Comparison of ENCODE assay signal across 17 cellular contexts in the genomic region with DNA sequence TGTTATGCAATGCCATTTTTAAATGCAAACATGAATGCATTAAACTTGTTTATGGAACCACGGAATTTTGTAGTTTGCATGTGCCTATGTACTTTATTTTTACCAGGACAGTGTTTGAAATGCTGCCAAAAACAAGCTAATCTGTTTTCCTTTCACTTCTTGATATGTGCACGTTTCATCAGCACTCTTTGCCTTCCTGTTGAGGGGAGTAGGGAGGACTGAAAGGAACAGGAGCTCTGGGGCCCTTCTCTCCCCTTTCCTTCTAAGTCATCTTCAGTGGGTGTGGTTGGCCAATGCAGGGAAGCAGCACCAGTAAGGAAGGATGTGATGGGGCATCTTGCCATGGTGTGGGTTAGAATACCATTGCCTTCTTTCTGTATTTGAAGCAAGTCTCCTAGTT. TPM values are rescaled to one million over a fixed set of nuclear protein-coding genes. Genes with fewer than 3 reads are reported as not detected.
DNase-seq lines count a peak whose midpoint lies in the region; ATAC-seq and TF ChIP-seq lines count a peak whose summit lies in the region.
"Had no signal": no experiment of that assay in that cellular context is flagged by ENCODE, and none has a peak within 500 bp of the region (broad histone marks: within the 10 kb centered on the region; RNA-seq: fewer than 3 reads in every experiment).

No MANE protein-coding gene starts in this region.

- no peak overlapping the region for H3K4me3 Mint-ChIP-seq in glutamatergic neuron (ENCODE audit: unreplicated experiment)

- no peak for DNase-seq in right cardiac atrium
- no peak for DNase-seq in Right ventricle myocardium inferior (ENCODE audit: missing footprints)
- peak; percentile 22 for DNase-seq in SK-N-MC (ENCODE audit: low read depth, low spot score)
- DNase-seq in fibroblast of pulmonary artery (ENCODE audit: low read depth), result peak; percentile 26
- DNase-seq in NCI-H774 (lab: John Stamatoyannopoulos, UW), result no peak
- no peak for DNase-seq in glutamatergic neuron
- DNase-seq: activated CD4-positive, CD25-positive, alpha-beta regulatory T cell; left cardiac atrium; NCI-H2029; psoas muscle; stimulated activated CD4-positive, alpha-beta T cell treated with anti-CD3 and anti-CD28 coated beads, Interleukin-1b, Interleukin-23, amount 100 ng/mL, for 48 hours; stimulated activated CD8-positive, alpha-beta memory T cell treated with anti-CD3 and anti-CD28 coated beads, Interleukin-4, amount 100 ng/mL, for 48 hours had no signal

- H3K27me3 Mint-ChIP-seq in glutamatergic neuron (ENCODE audit: unreplicated experiment), result peaks cover 9% of the 10 kb centered on the region

- no peaks in the 10 kb centered on the region for H3K36me3 Mint-ChIP-seq in glutamatergic neuron (ENCODE audit: unreplicated experiment)

- H3K36me3 ChIP-seq in SK-N-MC (ENCODE audit: insufficient read depth, low read length), result no peaks in the 10 kb centered on the region
- H3K36me3 ChIP-seq: tibial nerve had no signal

- WGBS in right cardiac atrium, result 3% methylated on average over 2 of the region's 2 CpGs

- H3K4me1 Mint-ChIP-seq in glutamatergic neuron (ENCODE audit: low read depth, unreplicated experiment), result peaks cover 5% of the 10 kb centered on the region

- H3K9me3 Mint-ChIP-seq in glutamatergic neuron (ENCODE audit: unreplicated experiment), result no peaks in the 10 kb centered on the region

- peak; percentile 43 to 51 for ATAC-seq in right cardiac atrium
- ATAC-seq in Right ventricle myocardium inferior, result no peak
- no peak for ATAC-seq in GM18907 (IDR thresholded peaks at IDR 0.05; ENCODE audit: unreplicated experiment)
- ATAC-seq in HG02623 (IDR thresholded peaks at IDR 0.05; ENCODE audit: unreplicated experiment), result no peak
- ATAC-seq: psoas muscle had no signal

- no peak overlapping the region for H3K9ac ChIP-seq in SK-N-MC (ENCODE audit: insufficient read length)

- no peaks in the 10 kb centered on the region for H3K4me1 ChIP-seq in right cardiac atrium (ENCODE audit: control insufficient read depth, insufficient read depth, low read length)
- H3K4me1 ChIP-seq: psoas muscle had no signal

- no peaks in the 10 kb centered on the region for H3K9me3 ChIP-seq in right cardiac atrium (ENCODE audit: control insufficient read depth, low read length)
- H3K9me3 ChIP-seq in SK-N-MC (ENCODE audit: low read depth, low read length), result no peaks in the 10 kb centered on the region
- H3K9me3 ChIP-seq: psoas muscle, tibial nerve had no signal

- no peak overlapping the region for H3K4me3 ChIP-seq in right cardiac atrium (ENCODE audit: low read length)
- H3K4me3 ChIP-seq in SK-N-MC, result peak overlapping the region; percentile 41; the same call in 1 of the 2 replicates
- H3K4me3 ChIP-seq in fibroblast of pulmonary artery (replicated peaks; ENCODE audit: low read depth, low read length), result no peak overlapping the region
- H3K4me3 ChIP-seq: psoas muscle, tibial nerve had no signal

- H3K27me3 ChIP-seq in right cardiac atrium (ENCODE audit: control insufficient read depth, insufficient read depth), result no peaks in the 10 kb centered on the region

- TF ChIP-seq CTCF in fibroblast of pulmonary artery (IDR thresholded peaks at IDR 0.05; ENCODE audit: low read length, missing control alignments) (no peak), glutamatergic neuron (IDR thresholded peaks at IDR 0.05; ENCODE audit: partially characterized antibody, unreplicated experiment) (no peak)

- intact Hi-C loops in right cardiac atrium (cut with DNase I), result no loop called here
- intact Hi-C loops in Right ventricle myocardium inferior (cut with DNase I), result no loop called here

- H3K27ac Mint-ChIP-seq in glutamatergic neuron (ENCODE audit: unreplicated experiment), result no peak overlapping the region

- H3K27ac ChIP-seq in right cardiac atrium (ENCODE audit: low read length) (no peak overlapping the region), SK-N-MC (no peak overlapping the region)
- H3K27ac ChIP-seq: C4-2B, psoas muscle, tibial nerve had no signal

RNA-seq across cellular contexts. Expression of a gene that starts 12.1 kb away (rescaled TPM):
- total RNA-seq in right cardiac atrium (under 1 TPM; 0.41 to 0.74 (median 0.48) TPM), Right ventricle myocardium inferior (0.16 TPM), glutamatergic neuron (ENCODE audit: unreplicated experiment) (1.6 TPM)
- polyA plus RNA-seq in right cardiac atrium, result 0.27 TPM

RNA-seq across cellular contexts. Expression of a gene that starts 32.6 kb away (rescaled TPM):
- total RNA-seq in right cardiac atrium (10 to 100 TPM; 63.3 to 88.4 (median 65.5) TPM), Right ventricle myocardium inferior (52.4 TPM), glutamatergic neuron (ENCODE audit: unreplicated experiment) (52.7 TPM)
- polyA plus RNA-seq in right cardiac atrium, result 104 TPM

RNA-seq across cellular contexts. Expression of a gene that starts 51.4 kb away (rescaled TPM):
- 100 to 1,000 TPM in 2 of 4 donors, 10 to 100 TPM in 2; 70.0 to 289 (median 127) TPM for total RNA-seq in right cardiac atrium
- 298 TPM for polyA plus RNA-seq in right cardiac atrium
- 164 TPM for total RNA-seq in Right ventricle myocardium inferior
- 3.7 TPM for total RNA-seq in glutamatergic neuron (ENCODE audit: unreplicated experiment)
- total RNA-seq: epithelial cell of proximal tubule had no signal

Comparison
In these comparisons a context has a peak if more than half of its experiments do, and no peak if none do; other contexts are left out.
1. ATAC-seq: peak in right cardiac atrium (2 of 2); none in Right ventricle myocardium inferior (single experiment), GM18907 (single experiment) and HG02623 (single experiment).
2. DNase-seq: peak in SK-N-MC (single experiment) and fibroblast of pulmonary artery (single experiment); none in right cardiac atrium (0 of 3), Right ventricle myocardium inferior (single experiment), NCI-H774 (single experiment) and glutamatergic neuron (single experiment).
3. RNA of a gene that starts 51.4 kb away (total RNA-seq): 164 TPM in Right ventricle myocardium inferior (single experiment) and 70.0 to 289 TPM in right cardiac atrium; 3.7 TPM in glutamatergic neuron (single experiment); every median in the first group is over 10 times any median in the second.